ENCODE assay signal across 12 cellular contexts in genomic region chr15:95429345-95429744, GRCh38.
"Had no signal": no experiment of that assay in that cellular context is flagged by ENCODE, and none has a peak within 500 bp of the region (broad histone marks: within the 10 kb centered on the region; RNA-seq: fewer than 3 reads in every experiment).

No MANE protein-coding gene starts in this region.

- DNase-seq: activated CD8-positive, alpha-beta memory T cell treated with anti-CD3 and anti-CD28 coated beads, Interleukin-2, amount 50 U/mL, for 4 hours; activated CD8-positive, alpha-beta T cell treated with anti-CD3 and anti-CD28 coated beads for 36 hours; activated T-cell treated with anti-CD3 and anti-CD28 coated beads, Interleukin-2, amount 50 U/mL, for 72 hours; effector CD8-positive, alpha-beta T cell; left ventricle myocardium inferior; naive thymus-derived CD4-positive, alpha-beta T cell; stimulated activated CD4-positive, alpha-beta T cell treated with anti-CD3 and anti-CD28 coated beads, Interleukin-15, amount 100 ng/mL, for 24 hours; stimulated activated CD4-positive, alpha-beta T cell treated with anti-CD3 and anti-CD28 coated beads, Interleukin-4, amount 100 ng/mL, for 24 hours; T-helper 9 cell had no signal

- H3K4me3 ChIP-seq: ascending aorta, coronary artery, left ventricle myocardium inferior, tibial nerve had no signal

- ATAC-seq: activated CD8-positive, alpha-beta T cell treated with anti-CD3 and anti-CD28 coated beads for 36 hours; activated T-cell treated with anti-CD3 and anti-CD28 coated beads, Interleukin-2, amount 50 U/mL, for 72 hours; naive thymus-derived CD4-positive, alpha-beta T cell had no signal
